In genomic region chr5:14142856-14143508, GRCh38 we compare ENCODE assay signal across 8 cellular contexts. TPM values are rescaled to one million over a fixed set of nuclear protein-coding genes. Genes with fewer than 3 reads are reported as not detected.
A peak's percentile ranks its signal among the peaks of the same experiment; 100 is the strongest.
DNase-seq lines count a peak whose midpoint lies in the region; ATAC-seq and TF ChIP-seq lines count a peak whose summit lies in the region.

Gene TRIO, plus strand, starts transcription at chr5:14143342. Its CDS starts 384 bp downstream, at chr5:14143726.

- TF ChIP-seq RAD21 in liver (IDR thresholded peaks at IDR 0.05): peak; percentile 38 to 51

- TF ChIP-seq CTCF in AG09319 (IDR thresholded peaks at IDR 0.05; ENCODE audit: low read depth, low read length) (peak; percentile 49), liver (IDR thresholded peaks at IDR 0.05; ENCODE audit: low read depth, low read length, missing input control) (no peak)

- peak within 1 kb of the TSS; percentile 93 to 95 (median 94) for H3K4me3 ChIP-seq in liver (ENCODE audit: low read depth in 1 of 3, low read length in 3 of 3)

- ATAC-seq in GM19023 (IDR thresholded peaks at IDR 0.05; ENCODE audit: unreplicated experiment) (peak; percentile 47), HG03280 (IDR thresholded peaks at IDR 0.05; ENCODE audit: unreplicated experiment) (peak; percentile 45)

- H3K27me3 ChIP-seq in liver (ENCODE audit: control insufficient read depth in 4 of 4, insufficient read depth in 4 of 4, low read length in 3 of 4): no peaks in the 10 kb centered on the region

- no peaks in the 10 kb centered on the region for H3K36me3 ChIP-seq in liver (ENCODE audit: control insufficient read depth in 4 of 4, insufficient read depth in 3 of 4, low read depth in 1 of 4, low read length in 3 of 4)

- DNase-seq in AG09319 (ENCODE audit: extremely low read depth, low read depth) (peak; percentile 83), NCI-H345 treated with DMSO at 0.1 percent for 48 hours (lab: John Stamatoyannopoulos, UW; ENCODE audit: unreplicated experiment) (peak; percentile 78), dermis microvascular lymphatic vessel endothelial cell (ENCODE audit: low read depth in 2 of 2) (peak; percentile 74 to 91)
- peak; percentile 63 for DNase-seq in activated CD4-positive, alpha-beta T cell treated with anti-CD3 and anti-CD28 coated beads, Interleukin-2, amount 50 U/mL, for 1 hour
- DNase-seq in stimulated activated CD4-positive, alpha-beta T cell treated with anti-CD3 and anti-CD28 coated beads, Interleukin-4, amount 100 ng/mL, for 1 hour: peak; percentile 82

- WGBS in liver: under 1% methylated on average over 74 of the region's 74 CpGs

- H3K9me3 ChIP-seq in liver (ENCODE audit: control insufficient read depth in 4 of 4, low read length in 3 of 4): no peaks in the 10 kb centered on the region

- peaks cover 6 to 22% (median 17%) of the 10 kb centered on the region in 4 donors for H3K4me1 ChIP-seq in liver (ENCODE audit: control insufficient read depth in 4 of 4, insufficient read depth in 4 of 4, low read length in 3 of 4)

- H3K27ac ChIP-seq in liver (ENCODE audit: low read depth in 1 of 2, low read length in 2 of 2): peak within 1 kb of the TSS; percentile 90 to 92

- peak within 1 kb of the TSS; percentile 77 to 79 for H3K9ac ChIP-seq in liver (ENCODE audit: low read depth in 1 of 2, low read length in 2 of 2)

TF ChIP-seq in liver, 16 proteins besides CTCF, POLR2A, EP300 and RAD21:
- TF ChIP-seq FOXA2 (IDR thresholded peaks at IDR 0.05): no peak
- TF ChIP-seq GABPA (IDR thresholded peaks at IDR 0.05 in 1 of 2, conservative IDR thresholded peaks at IDR 0.05 in 1 of 2): peak; percentile 21 to 62
- TF ChIP-seq YY1 (IDR thresholded peaks at IDR 0.05): peak; percentile 85
- no peak for TF ChIP-seq ATF3 (IDR thresholded peaks at IDR 0.05)
- no peak for TF ChIP-seq EGR1 (IDR thresholded peaks at IDR 0.05; ENCODE audit: low read depth in 2 of 2)
- no peak for TF ChIP-seq HNF4A (conservative IDR thresholded peaks at IDR 0.05)
- peak; percentile 34 for TF ChIP-seq SP1 (IDR thresholded peaks at IDR 0.05)
- TF ChIP-seq FOXA1 (IDR thresholded peaks at IDR 0.05): no peak
- TF ChIP-seq ZBTB33 (IDR thresholded peaks at IDR 0.05): no peak
- no peak for TF ChIP-seq MAX (IDR thresholded peaks at IDR 0.05)
- TF ChIP-seq, protein P1, sequence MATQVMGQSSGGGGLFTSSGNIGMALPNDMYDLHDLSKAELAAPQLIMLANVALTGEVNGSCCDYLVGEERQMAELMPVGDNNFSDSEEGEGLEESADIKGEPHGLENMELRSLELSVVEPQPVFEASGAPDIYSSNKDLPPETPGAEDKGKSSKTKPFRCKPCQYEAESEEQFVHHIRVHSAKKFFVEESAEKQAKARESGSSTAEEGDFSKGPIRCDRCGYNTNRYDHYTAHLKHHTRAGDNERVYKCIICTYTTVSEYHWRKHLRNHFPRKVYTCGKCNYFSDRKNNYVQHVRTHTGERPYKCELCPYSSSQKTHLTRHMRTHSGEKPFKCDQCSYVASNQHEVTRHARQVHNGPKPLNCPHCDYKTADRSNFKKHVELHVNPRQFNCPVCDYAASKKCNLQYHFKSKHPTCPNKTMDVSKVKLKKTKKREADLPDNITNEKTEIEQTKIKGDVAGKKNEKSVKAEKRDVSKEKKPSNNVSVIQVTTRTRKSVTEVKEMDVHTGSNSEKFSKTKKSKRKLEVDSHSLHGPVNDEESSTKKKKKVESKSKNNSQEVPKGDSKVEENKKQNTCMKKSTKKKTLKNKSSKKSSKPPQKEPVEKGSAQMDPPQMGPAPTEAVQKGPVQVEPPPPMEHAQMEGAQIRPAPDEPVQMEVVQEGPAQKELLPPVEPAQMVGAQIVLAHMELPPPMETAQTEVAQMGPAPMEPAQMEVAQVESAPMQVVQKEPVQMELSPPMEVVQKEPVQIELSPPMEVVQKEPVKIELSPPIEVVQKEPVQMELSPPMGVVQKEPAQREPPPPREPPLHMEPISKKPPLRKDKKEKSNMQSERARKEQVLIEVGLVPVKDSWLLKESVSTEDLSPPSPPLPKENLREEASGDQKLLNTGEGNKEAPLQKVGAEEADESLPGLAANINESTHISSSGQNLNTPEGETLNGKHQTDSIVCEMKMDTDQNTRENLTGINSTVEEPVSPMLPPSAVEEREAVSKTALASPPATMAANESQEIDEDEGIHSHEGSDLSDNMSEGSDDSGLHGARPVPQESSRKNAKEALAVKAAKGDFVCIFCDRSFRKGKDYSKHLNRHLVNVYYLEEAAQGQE (IDR thresholded peaks at IDR 0.05): peak; percentile 21
- no peak for TF ChIP-seq TAF1 (conservative IDR thresholded peaks at IDR 0.05)
- TF ChIP-seq RXRA (IDR thresholded peaks at IDR 0.05): no peak
- TF ChIP-seq NR2F2 (IDR thresholded peaks at IDR 0.05): no peak
- no peak for TF ChIP-seq JUND (IDR thresholded peaks at IDR 0.05)
- TF ChIP-seq HNF4G (IDR thresholded peaks at IDR 0.05): peak; percentile 17

RNA-seq across cellular contexts. Expression of gene TRIO, which starts in this region (rescaled TPM):
- total RNA-seq in dermis microvascular lymphatic vessel endothelial cell (76.8 and 114 TPM in 2 replicates), liver (10 to 100 TPM; 21.9 to 86.2 TPM)
- 10 to 100 TPM in 1 of 2 donors, 1 to 10 TPM in 1; 8.5 to 10.1 TPM for polyA plus RNA-seq in liver

Comparison
In these comparisons a context has a peak if more than half of its experiments do, and no peak if none do; other contexts are left out.
1. Peak in every context shown above with its lines: DNase-seq, ATAC-seq, H3K4me3 ChIP-seq and H3K27ac ChIP-seq.